Comparison of ENCODE assay signal across 22 cellular contexts in genomic region chr4:123783936-123784335, GRCh38.
DNase-seq lines count a peak whose midpoint lies in the region; ATAC-seq and TF ChIP-seq lines count a peak whose summit lies in the region.
"Had no signal": no experiment of that assay in that cellular context is flagged by ENCODE, and none has a peak within 500 bp of the region (broad histone marks: within the 10 kb centered on the region; RNA-seq: fewer than 3 reads in every experiment).

No MANE protein-coding gene starts in this region.

- H3K9ac ChIP-seq in GM23248 (0 out of 2 replicates have a peak overlapping the region, but pooled peaks have one; percentile 6), skeletal muscle satellite cell (ENCODE audit: low read depth, low read length) (peak overlapping the region; percentile 44)

- H3K36me3 Mint-ChIP-seq in WTC11 = peaks cover 7% of the 10 kb centered on the region; the same call in 1 of the 2 replicates

- in situ Hi-C loops in GM23248 (cut with MboI) = no loop called here

- H3K4me1 Mint-ChIP-seq in WTC11 = peaks cover 53% of the 10 kb centered on the region

- H3K27ac Mint-ChIP-seq in WTC11 = peak overlapping the region; percentile 24; the same call in 1 of the 2 replicates
- H3K27ac Mint-ChIP-seq: activated CD8-positive, alpha-beta T cell treated with anti-CD3 and anti-CD28 coated beads, Interleukin-2, amount 10 ng/mL, durations not matched to agents 7 days and 5 days; activated naive CD4-positive, alpha-beta T cell treated with anti-CD3 and anti-CD28 coated beads for 36 hours; activated T-cell treated with anti-CD3 and anti-CD28 coated beads, Interleukin-2, amount 50 U/mL, for 24 hours had no signal

- no peaks in the 10 kb centered on the region for H3K27me3 ChIP-seq in GM23248 (replicated peaks; ENCODE audit: insufficient read depth)
- no peaks in the 10 kb centered on the region for H3K27me3 ChIP-seq in gastroesophageal sphincter
- H3K27me3 ChIP-seq in skeletal muscle satellite cell (ENCODE audit: control insufficient read depth, insufficient read depth, low read length) = no peaks in the 10 kb centered on the region
- H3K27me3 ChIP-seq: neutrophil, right atrium auricular region, tibial nerve had no signal

- no peak overlapping the region for H2AFZ ChIP-seq in GM23248
- H2AFZ ChIP-seq: PC-9 had no signal

- no peaks in the 10 kb centered on the region for H3K79me2 ChIP-seq in GM23248 (ENCODE audit: insufficient read depth)

- no peak for ATAC-seq in WTC11
- no peak for ATAC-seq in gastroesophageal sphincter
- ATAC-seq in HG02678 (IDR thresholded peaks at IDR 0.05; ENCODE audit: unreplicated experiment) = no peak
- no peak for ATAC-seq in HG02763 (IDR thresholded peaks at IDR 0.05; ENCODE audit: unreplicated experiment)
- ATAC-seq: activated CD8-positive, alpha-beta T cell treated with anti-CD3 and anti-CD28 coated beads, Interleukin-2, amount 10 ng/mL, durations not matched to agents 7 days and 5 days; left colon had no signal

- no peak for TF ChIP-seq POLR2A in gastroesophageal sphincter (IDR thresholded peaks at IDR 0.05)

- H3K27ac ChIP-seq in GM23248 (peak overlapping the region; percentile 78), gastroesophageal sphincter (peak overlapping the region; percentile 70 to 84 (median 80))
- H3K27ac ChIP-seq: neutrophil, PC-9, tibial nerve had no signal

- H3K4me2 ChIP-seq in GM23248 (ENCODE audit: unreplicated experiment) (peak overlapping the region; percentile 60), skeletal muscle satellite cell (ENCODE audit: low read length) (peak overlapping the region; percentile 19)
- H3K4me2 ChIP-seq: PC-9 had no signal

- CTCF ChIA-PET in WTC11 (lab: Charles Lee) = no interaction called here

- no peaks in the 10 kb centered on the region for H3K27me3 Mint-ChIP-seq in WTC11 (ENCODE audit: low read depth)
- H3K27me3 Mint-ChIP-seq: activated T-cell treated with anti-CD3 and anti-CD28 coated beads, Interleukin-2, amount 50 U/mL, for 24 hours had no signal

- DNase-seq in GM23248 = peak; percentile 44
- DNase-seq in WTC11 (ENCODE audit: low spot score) = no peak
- DNase-seq in MV-4-11 (lab: John Stamatoyannopoulos, UW) = no peak
- DNase-seq in amygdala (lab: John Stamatoyannopoulos, UW) = no peak
- DNase-seq: activated CD8-positive, alpha-beta T cell treated with anti-CD3 and anti-CD28 coated beads, Interleukin-2, amount 10 ng/mL, durations not matched to agents 7 days and 5 days; activated naive CD4-positive, alpha-beta T cell treated with anti-CD3 and anti-CD28 coated beads for 36 hours; activated T-cell treated with anti-CD3 and anti-CD28 coated beads, Interleukin-2, amount 50 U/mL, for 24 hours; aorta; foreskin melanocyte; left colon; NCI-H1436; NCI-H82; PC-9; stimulated activated CD4-positive, alpha-beta T cell treated with anti-CD3 and anti-CD28 coated beads, Interleukin-1b, Interleukin-23, amount 100 ng/mL, for 48 hours; stimulated activated naive CD4-positive, alpha-beta T cell had no signal

- H3K9me3 Mint-ChIP-seq in WTC11 = peaks cover 22% of the 10 kb centered on the region
- H3K9me3 Mint-ChIP-seq: activated T-cell treated with anti-CD3 and anti-CD28 coated beads, Interleukin-2, amount 50 U/mL, for 24 hours had no signal

- H3K4me1 ChIP-seq in GM23248 (ENCODE audit: insufficient read depth) = peaks cover 55% of the 10 kb centered on the region
- peaks cover 10 to 48% (median 13%) of the 10 kb centered on the region in 3 donors for H3K4me1 ChIP-seq in gastroesophageal sphincter
- peaks cover 52% of the 10 kb centered on the region for H3K4me1 ChIP-seq in skeletal muscle satellite cell (ENCODE audit: control insufficient read depth, insufficient read depth, low read length)

- H3K9me3 ChIP-seq in GM23248 (ENCODE audit: low read depth) (no peaks in the 10 kb centered on the region), gastroesophageal sphincter (no peaks in the 10 kb centered on the region), skeletal muscle satellite cell (replicated peaks; ENCODE audit: low read length) (no peaks in the 10 kb centered on the region)
- H3K9me3 ChIP-seq: neutrophil, right atrium auricular region, tibial nerve had no signal

- no peaks in the 10 kb centered on the region for H3K9me2 ChIP-seq in GM23248 (ENCODE audit: insufficient read depth)

- no peak overlapping the region for H3K4me3 ChIP-seq in GM23248
- no peak overlapping the region for H3K4me3 ChIP-seq in gastroesophageal sphincter
- H3K4me3 ChIP-seq in skeletal muscle satellite cell (ENCODE audit: low read length) = no peak overlapping the region
- H3K4me3 ChIP-seq: PC-9, right atrium auricular region, tibial nerve had no signal

- TF ChIP-seq CTCF in WTC11 (IDR thresholded peaks at IDR 0.05) (no peak), gastroesophageal sphincter (IDR thresholded peaks at IDR 0.05) (no peak)

- H3K4me3 Mint-ChIP-seq in WTC11 = no peak overlapping the region
- H3K4me3 Mint-ChIP-seq: activated CD8-positive, alpha-beta T cell treated with anti-CD3 and anti-CD28 coated beads, Interleukin-2, amount 10 ng/mL, durations not matched to agents 7 days and 5 days; activated naive CD4-positive, alpha-beta T cell treated with anti-CD3 and anti-CD28 coated beads for 36 hours; activated T-cell treated with anti-CD3 and anti-CD28 coated beads, Interleukin-2, amount 50 U/mL, for 24 hours had no signal

- no peaks in the 10 kb centered on the region for H4K20me1 ChIP-seq in GM23248 (ENCODE audit: insufficient read depth)

- TF ChIP-seq EP300 in gastroesophageal sphincter (IDR thresholded peaks at IDR 0.05) = no peak

- H3K36me3 ChIP-seq in GM23248 (ENCODE audit: low read depth) = no peaks in the 10 kb centered on the region
- no peaks in the 10 kb centered on the region for H3K36me3 ChIP-seq in gastroesophageal sphincter
- H3K36me3 ChIP-seq in skeletal muscle satellite cell (ENCODE audit: insufficient read depth, low read length) = no peaks in the 10 kb centered on the region
- H3K36me3 ChIP-seq: neutrophil, right atrium auricular region, tibial nerve had no signal

- POLR2A ChIA-PET in WTC11 (lab: Charles Lee) = no interaction called here

- H3F3A ChIP-seq in GM23248 (ENCODE audit: insufficient read depth) = peaks cover 47% of the 10 kb centered on the region

TF ChIP-seq in WTC11, 78 proteins besides CTCF, POLR2A, EP300 and RAD21 (continues in another document):
- TF ChIP-seq CREM (CRISPR knock-in tag; IDR thresholded peaks at IDR 0.05) = no peak
- no peak for TF ChIP-seq GRHL2 (CRISPR knock-in tag; IDR thresholded peaks at IDR 0.05; ENCODE audit: insufficient replicate concordance, severe bottlenecking)
- TF ChIP-seq PRRX2 (CRISPR knock-in tag; IDR thresholded peaks at IDR 0.05) = no peak
- no peak for TF ChIP-seq ARID4B (CRISPR knock-in tag; IDR thresholded peaks at IDR 0.05; ENCODE audit: borderline replicate concordance)
- no peak for TF ChIP-seq ZNF232 (CRISPR knock-in tag; IDR thresholded peaks at IDR 0.05)
- TF ChIP-seq, protein P1, sequence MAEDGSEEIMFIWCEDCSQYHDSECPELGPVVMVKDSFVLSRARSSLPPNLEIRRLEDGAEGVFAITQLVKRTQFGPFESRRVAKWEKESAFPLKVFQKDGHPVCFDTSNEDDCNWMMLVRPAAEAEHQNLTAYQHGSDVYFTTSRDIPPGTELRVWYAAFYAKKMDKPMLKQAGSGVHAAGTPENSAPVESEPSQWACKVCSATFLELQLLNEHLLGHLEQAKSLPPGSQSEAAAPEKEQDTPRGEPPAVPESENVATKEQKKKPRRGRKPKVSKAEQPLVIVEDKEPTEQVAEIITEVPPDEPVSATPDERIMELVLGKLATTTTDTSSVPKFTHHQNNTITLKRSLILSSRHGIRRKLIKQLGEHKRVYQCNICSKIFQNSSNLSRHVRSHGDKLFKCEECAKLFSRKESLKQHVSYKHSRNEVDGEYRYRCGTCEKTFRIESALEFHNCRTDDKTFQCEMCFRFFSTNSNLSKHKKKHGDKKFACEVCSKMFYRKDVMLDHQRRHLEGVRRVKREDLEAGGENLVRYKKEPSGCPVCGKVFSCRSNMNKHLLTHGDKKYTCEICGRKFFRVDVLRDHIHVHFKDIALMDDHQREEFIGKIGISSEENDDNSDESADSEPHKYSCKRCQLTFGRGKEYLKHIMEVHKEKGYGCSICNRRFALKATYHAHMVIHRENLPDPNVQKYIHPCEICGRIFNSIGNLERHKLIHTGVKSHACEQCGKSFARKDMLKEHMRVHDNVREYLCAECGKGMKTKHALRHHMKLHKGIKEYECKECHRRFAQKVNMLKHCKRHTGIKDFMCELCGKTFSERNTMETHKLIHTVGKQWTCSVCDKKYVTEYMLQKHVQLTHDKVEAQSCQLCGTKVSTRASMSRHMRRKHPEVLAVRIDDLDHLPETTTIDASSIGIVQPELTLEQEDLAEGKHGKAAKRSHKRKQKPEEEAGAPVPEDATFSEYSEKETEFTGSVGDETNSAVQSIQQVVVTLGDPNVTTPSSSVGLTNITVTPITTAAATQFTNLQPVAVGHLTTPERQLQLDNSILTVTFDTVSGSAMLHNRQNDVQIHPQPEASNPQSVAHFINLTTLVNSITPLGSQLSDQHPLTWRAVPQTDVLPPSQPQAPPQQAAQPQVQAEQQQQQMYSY (CRISPR knock-in tag; IDR thresholded peaks at IDR 0.05) = no peak
